8 cellular contexts compared by ENCODE assay signal in genomic region chr14:51978566-51979398, GRCh38. TPM values are rescaled to one million over a fixed set of nuclear protein-coding genes. Genes with fewer than 3 reads are reported as not detected.
A peak's percentile ranks its signal among the peaks of the same experiment; 100 is the strongest.
DNase-seq lines count a peak whose midpoint lies in the region; ATAC-seq and TF ChIP-seq lines count a peak whose summit lies in the region.

No MANE protein-coding gene starts in this region.

- no peak overlapping the region for H3K9ac ChIP-seq in SK-N-MC (ENCODE audit: insufficient read length)

- H3K36me3 Mint-ChIP-seq in CD14-positive monocyte: peaks cover 0 to 4% of the 10 kb centered on the region in 2 donors
- no peaks in the 10 kb centered on the region for H3K36me3 Mint-ChIP-seq in activated naive CD4-positive, alpha-beta T cell treated with anti-CD3 and anti-CD28 coated beads, Interleukin-2, amount 10 ng/mL, durations not matched to agents 7 days and 5 days

- no peaks in the 10 kb centered on the region; the same call in 1 of the 2 replicates for H3K9me3 ChIP-seq in SK-N-MC (ENCODE audit: low read depth, low read length)

- peak; percentile 93 for TF ChIP-seq CTCF in CD14-positive monocyte (IDR thresholded peaks at IDR 0.05)

- H3K4me1 Mint-ChIP-seq in CD14-positive monocyte: peaks cover 4% of the 10 kb centered on the region
- H3K4me1 Mint-ChIP-seq in activated naive CD4-positive, alpha-beta T cell treated with anti-CD3 and anti-CD28 coated beads, Interleukin-2, amount 10 ng/mL, durations not matched to agents 7 days and 5 days: peaks cover 12% of the 10 kb centered on the region

- H3K4me3 Mint-ChIP-seq in CD14-positive monocyte: no peak overlapping the region
- no peak overlapping the region for H3K4me3 Mint-ChIP-seq in activated naive CD4-positive, alpha-beta T cell treated with anti-CD3 and anti-CD28 coated beads, Interleukin-2, amount 10 ng/mL, durations not matched to agents 7 days and 5 days

- H3K27ac Mint-ChIP-seq in CD14-positive monocyte: no peak overlapping the region
- no peak overlapping the region for H3K27ac Mint-ChIP-seq in activated naive CD4-positive, alpha-beta T cell treated with anti-CD3 and anti-CD28 coated beads, Interleukin-2, amount 10 ng/mL, durations not matched to agents 7 days and 5 days

- no peaks in the 10 kb centered on the region for H3K36me3 ChIP-seq in SK-N-MC (ENCODE audit: insufficient read depth, low read length)

- peaks cover 2 to 7% (median 2%) of the 10 kb centered on the region in 3 donors for H3K27me3 Mint-ChIP-seq in CD14-positive monocyte (ENCODE audit: low read depth in 3 of 3)
- peaks cover 11% of the 10 kb centered on the region for H3K27me3 Mint-ChIP-seq in activated naive CD4-positive, alpha-beta T cell treated with anti-CD3 and anti-CD28 coated beads, Interleukin-2, amount 10 ng/mL, durations not matched to agents 7 days and 5 days

- ATAC-seq in GM21528 (IDR thresholded peaks at IDR 0.05; ENCODE audit: low FRiP score, unreplicated experiment): peak; percentile 56

- CTCF ChIA-PET in activated naive CD4-positive, alpha-beta T cell treated with anti-CD3 and anti-CD28 coated beads, Interleukin-2, amount 10 ng/mL, durations not matched to agents 7 days and 5 days (lab: Charles Lee): interaction anchor here (0.8 to 4.1 kb wide), 27 partner anchors 8 to 695 kb away, joined by 3 to 38 read pairs (median 4); partner anchors contain the start of genes FRMD6, GNG2 and NID2

- no peak overlapping the region for H3K4me3 ChIP-seq in SK-N-MC

- peaks cover 4 to 7% (median 6%) of the 10 kb centered on the region in 7 donors for H3K9me3 Mint-ChIP-seq in CD14-positive monocyte
- peaks cover 4% of the 10 kb centered on the region for H3K9me3 Mint-ChIP-seq in activated naive CD4-positive, alpha-beta T cell treated with anti-CD3 and anti-CD28 coated beads, Interleukin-2, amount 10 ng/mL, durations not matched to agents 7 days and 5 days

- DNase-seq in CD14-positive monocyte (ENCODE audit: low spot score) (peak; percentile 69), NCI-H1092 treated with DMSO at 0.1 percent for 48 hours (lab: John Stamatoyannopoulos, UW) (peak; percentile 82), SK-N-MC (ENCODE audit: low read depth, low spot score) (peak; percentile 57), head of caudate nucleus (peak; percentile 52 to 96 (median 90)), posterior cingulate gyrus (peak; percentile 62 to 97 (median 88)), ureter (ENCODE audit: low spot score) (peak; percentile 87)
- peak; percentile 87 for DNase-seq in activated naive CD4-positive, alpha-beta T cell treated with anti-CD3 and anti-CD28 coated beads, Interleukin-2, amount 10 ng/mL, durations not matched to agents 7 days and 5 days

- H3K27ac ChIP-seq in SK-N-MC: no peak overlapping the region

- intact Hi-C loops in CD14-positive monocyte (cut with micrococcal nuclease) (loop anchor here in 1 of 2 donors (10.0 kb wide), 1 partner anchor 194 kb away; no protein-coding TSS in a partner anchor), head of caudate nucleus (cut with DNase I) (no loop called here), posterior cingulate gyrus (cut with DNase I) (loop anchor here (5.0 to 10.0 kb wide), 2 partner anchors 196 to 694 kb away; no protein-coding TSS in a partner anchor)

RNA-seq across cellular contexts. Expression of gene RTRAF, which starts 10.6 kb away (rescaled TPM):
- 100 to 1,000 TPM; 149 to 152 TPM for polyA plus RNA-seq in CD14-positive monocyte
- 152 TPM for total RNA-seq in ureter
